21 cellular contexts compared by ENCODE assay signal in genomic region chr11:87740513-87740912, GRCh38.
"Had no signal": no experiment of that assay in that cellular context is flagged by ENCODE, and none has a peak within 500 bp of the region (broad histone marks: within the 10 kb centered on the region; RNA-seq: fewer than 3 reads in every experiment).

No MANE protein-coding gene starts in this region.

- H3K9me2 ChIP-seq: SK-N-SH had no signal

- H3K4me2 ChIP-seq: SK-N-SH had no signal

- H3K36me3 ChIP-seq: MG63, SJSA1 had no signal

- H3K4me1 ChIP-seq: SJSA1 had no signal

- DNase-seq: MG63, NCI-H1092, NCI-H1105 treated with DMSO at 0.1 percent for 48 hours, NCI-H1417 treated with DMSO at 0.1 percent for 48 hours, NCI-H146, NCI-H1694 treated with DMSO at 0.1 percent for 48 hours, NCI-H1930, NCI-H2081, NCI-H2107, NCI-H2227 treated with DMSO at 0.1 percent for 48 hours, NCI-H446, NCI-H510A, NCI-H524 treated with DMSO at 0.1 percent for 48 hours, NCI-H69, NCI-H774, Right ventricle myocardium superior, RPMI8226, SIG-M5, SK-N-SH, SW 1271 had no signal

- H3K9me3 ChIP-seq: MG63, SJSA1, SK-N-SH had no signal

- H3K27me3 ChIP-seq: MG63, SJSA1 had no signal

- H3K9ac ChIP-seq: SK-N-SH had no signal

- H3K4me3 ChIP-seq: MG63, SJSA1 had no signal
